8 cellular contexts compared by ENCODE assay signal in the genomic region with DNA sequence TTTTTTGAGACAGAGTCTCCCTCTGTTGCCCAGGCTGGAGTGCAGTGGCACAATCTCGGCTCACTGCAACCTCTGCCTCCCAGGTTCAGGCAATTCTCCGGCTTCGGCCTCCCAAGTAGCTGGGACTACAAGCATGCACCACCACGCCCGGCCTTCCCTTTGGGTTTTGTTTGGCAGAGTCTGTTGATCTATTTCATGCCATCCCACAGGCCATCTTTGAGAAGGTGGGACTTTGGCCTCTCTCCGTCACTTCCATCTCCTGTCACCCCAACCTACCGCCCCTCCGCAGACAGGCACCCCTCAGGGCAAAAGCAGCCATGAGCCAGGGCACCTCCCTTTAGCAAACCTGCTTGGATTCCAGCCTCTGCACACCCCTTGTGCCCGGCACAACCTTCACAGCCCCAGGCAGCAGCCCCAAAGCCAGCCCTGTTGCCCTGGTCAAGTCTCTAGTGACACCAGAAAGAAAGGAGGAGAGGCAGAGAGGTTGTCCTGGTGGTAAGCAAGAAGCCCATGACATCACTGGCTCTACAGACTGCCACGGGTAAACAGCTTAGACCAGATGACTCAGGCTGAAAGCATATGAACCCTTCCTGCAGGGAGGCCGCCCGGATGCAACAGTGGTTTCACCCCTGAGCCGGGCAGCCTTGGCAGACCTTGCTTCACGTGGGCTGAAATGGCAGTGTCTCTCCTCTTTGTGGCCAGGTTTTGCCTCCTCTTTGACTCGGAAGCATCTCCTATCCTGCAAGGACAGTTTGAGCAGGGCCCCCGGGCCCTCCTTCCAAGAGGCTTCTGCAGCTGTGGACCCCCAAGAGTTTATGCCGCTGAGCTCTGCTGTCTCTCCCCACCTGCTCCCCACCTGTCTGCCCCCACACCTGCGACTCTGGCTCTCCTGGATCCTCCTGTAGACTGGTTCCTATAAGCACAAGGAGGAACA. TPM values are rescaled to one million over a fixed set of nuclear protein-coding genes. Genes with fewer than 3 reads are reported as not detected.
DNase-seq lines count a peak whose midpoint lies in the region; ATAC-seq and TF ChIP-seq lines count a peak whose summit lies in the region.

No MANE protein-coding gene starts in this region.

- peaks cover 0 to 11% (median 4%) of the 10 kb centered on the region in 4 donors for H3K4me1 Mint-ChIP-seq in CD4-positive, CD25-positive, alpha-beta regulatory T cell
- peaks cover 28% of the 10 kb centered on the region for H3K4me1 Mint-ChIP-seq in MCF 10A (ENCODE audit: insufficient read depth, unreplicated experiment)

- intact Hi-C loops in MCF 10A (cut with micrococcal nuclease) (no loop called here), left colon (cut with DNase I, micrococcal nuclease) (no loop called here)

- peak; percentile 11 to 74 (median 22) for DNase-seq in CD4-positive, CD25-positive, alpha-beta regulatory T cell
- peak; percentile 22 for DNase-seq in SKM-1 treated with dmso at 0.1 percent for 144 hours (lab: John Stamatoyannopoulos, UW; ENCODE audit: unreplicated experiment)
- DNase-seq in MCF 10A (ENCODE audit: unreplicated experiment), result peak; percentile 95
- peak; percentile 24 to 61 for DNase-seq in left colon
- peak; percentile 29 to 37 for DNase-seq in stimulated activated CD8-positive, alpha-beta memory T cell treated with anti-CD3 and anti-CD28 coated beads, Interleukin-15, amount 100 ng/mL, for 48 hours (ENCODE audit: low read depth in 2 of 2)

- H3K4me3 ChIP-seq in CD4-positive, CD25-positive, alpha-beta regulatory T cell (ENCODE audit: low read depth, low read length), result no peak overlapping the region

- H3K27me3 Mint-ChIP-seq in CD4-positive, CD25-positive, alpha-beta regulatory T cell, result peaks cover 14% of the 10 kb centered on the region
- no peaks in the 10 kb centered on the region for H3K27me3 Mint-ChIP-seq in MCF 10A (ENCODE audit: insufficient read depth, unreplicated experiment)

- H3K4me1 ChIP-seq in CD4-positive, CD25-positive, alpha-beta regulatory T cell (ENCODE audit: control insufficient read depth, insufficient read depth, low read length, poor library complexity, severe bottlenecking), result peaks cover 9% of the 10 kb centered on the region

- peak; percentile 77 to 89 for ATAC-seq in CD4-positive, CD25-positive, alpha-beta regulatory T cell (ENCODE audit: low read depth in 2 of 2)
- ATAC-seq in HG03108 (IDR thresholded peaks at IDR 0.05; ENCODE audit: unreplicated experiment), result peak; percentile 89
- peak; percentile 43 for ATAC-seq in left colon
- no peak for ATAC-seq in GM21526 (IDR thresholded peaks at IDR 0.05; ENCODE audit: low FRiP score, unreplicated experiment)
- no peak for ATAC-seq in HG03378 (IDR thresholded peaks at IDR 0.05; ENCODE audit: unreplicated experiment)

- BruUV-seq in MCF 10A (replicated peaks; lab: Mats Ljungman, UMichigan), result no TSS peak

- peak overlapping the region; percentile 77 to 86 (median 80) for H3K27ac Mint-ChIP-seq in CD4-positive, CD25-positive, alpha-beta regulatory T cell
- H3K27ac Mint-ChIP-seq in MCF 10A (ENCODE audit: low read depth, unreplicated experiment), result peak overlapping the region; percentile 93

- H3K27me3 ChIP-seq in CD4-positive, CD25-positive, alpha-beta regulatory T cell (ENCODE audit: control insufficient read depth, insufficient read depth, low read length), result no peaks in the 10 kb centered on the region

- POLR2A ChIA-PET in MCF 10A (lab: Yijun Ruan, JAX), result interaction anchor here (0.9 to 2.0 kb wide), 9 partner anchors 10 to 198 kb away, joined by 3 to 14 read pairs (median 7); a partner anchor contains a TSS

- peaks cover 0 to 3% (median 0%) of the 10 kb centered on the region in 7 donors for H3K9me3 Mint-ChIP-seq in CD4-positive, CD25-positive, alpha-beta regulatory T cell
- no peaks in the 10 kb centered on the region for H3K9me3 Mint-ChIP-seq in MCF 10A (ENCODE audit: unreplicated experiment)

- TF ChIP-seq CTCF in MCF 10A (IDR thresholded peaks at IDR 0.05; ENCODE audit: unreplicated experiment), result no peak

- no peaks in the 10 kb centered on the region for H3K9me3 ChIP-seq in CD4-positive, CD25-positive, alpha-beta regulatory T cell (ENCODE audit: control insufficient read depth in 2 of 2, low read length in 2 of 2)

- H3K27ac ChIP-seq in CD4-positive, CD25-positive, alpha-beta regulatory T cell (ENCODE audit: insufficient read depth, low read length, poor library complexity, severe bottlenecking), result no peak overlapping the region

- CTCF ChIA-PET in MCF 10A (lab: Yijun Ruan, JAX), result interaction anchor here (0.6 to 1.6 kb wide), 4 partner anchors 38 to 1422 kb away, joined by 3 to 4 read pairs (median 4); no protein-coding TSS in a partner anchor

- no peaks in the 10 kb centered on the region for H3K36me3 Mint-ChIP-seq in CD4-positive, CD25-positive, alpha-beta regulatory T cell
- no peaks in the 10 kb centered on the region for H3K36me3 Mint-ChIP-seq in MCF 10A (ENCODE audit: insufficient read depth, unreplicated experiment)

- no peaks in the 10 kb centered on the region for H3K36me3 ChIP-seq in CD4-positive, CD25-positive, alpha-beta regulatory T cell (ENCODE audit: control insufficient read depth, insufficient read depth, low read length)

- no peak overlapping the region for H3K4me3 Mint-ChIP-seq in CD4-positive, CD25-positive, alpha-beta regulatory T cell
- H3K4me3 Mint-ChIP-seq in MCF 10A (ENCODE audit: unreplicated experiment), result peak overlapping the region; percentile 10

RNA-seq across cellular contexts. Expression of a gene that starts 8.1 kb away (rescaled TPM):
- 6.5 TPM for total RNA-seq in CD4-positive, CD25-positive, alpha-beta regulatory T cell
- polyA plus RNA-seq in CD4-positive, CD25-positive, alpha-beta regulatory T cell, result under 1 TPM in 3 of 4 donors, not detected in 1; 0.29 to 0.46 (median 0.35) TPM
- total RNA-seq in MCF 10A (2022) (24.8 and 35.1 TPM in 2 replicates), left colon (100 to 1,000 TPM in 1 of 2 donors, 10 to 100 TPM in 1; 45.5 to 133 TPM)

RNA-seq across cellular contexts. Expression of a gene that starts 30.3 kb away (rescaled TPM):
- 1.6 TPM for total RNA-seq in CD4-positive, CD25-positive, alpha-beta regulatory T cell
- polyA plus RNA-seq in CD4-positive, CD25-positive, alpha-beta regulatory T cell, result under 1 TPM in 2 of 4 donors, not detected in 2; 0.25 to 0.78 TPM
- total RNA-seq in MCF 10A (2022), result 0.68 and 0.86 TPM in 2 replicates
- total RNA-seq in left colon, result 1 to 10 TPM; 1.1 to 1.3 TPM

RNA-seq across cellular contexts. Expression of a gene that starts 46.4 kb away (rescaled TPM):
- 25.0 TPM for total RNA-seq in CD4-positive, CD25-positive, alpha-beta regulatory T cell
- 10 to 100 TPM; 23.4 to 43.5 (median 28.8) TPM for polyA plus RNA-seq in CD4-positive, CD25-positive, alpha-beta regulatory T cell
- total RNA-seq in MCF 10A (2022) (56.7 and 58.0 TPM in 2 replicates), left colon (100 to 1,000 TPM; 687 to 857 TPM)

Comparison
In these comparisons a context has a peak if more than half of its experiments do, and no peak if none do; other contexts are left out.
1. ATAC-seq: peak in CD4-positive, CD25-positive, alpha-beta regulatory T cell (2 of 2), HG03108 (single experiment) and left colon (single experiment); none in GM21526 (single experiment) and HG03378 (single experiment).
2. DNase-seq: peak in every context shown above with its lines; median percentile 95 in MCF 10A; 42 in left colon; 33 in stimulated activated CD8-positive, alpha-beta memory T cell treated with anti-CD3 and anti-CD28 coated beads, Interleukin-15, amount 100 ng/mL, for 48 hours; 22 in CD4-positive, CD25-positive, alpha-beta regulatory T cell; 22 in SKM-1 treated with dmso at 0.1 percent for 144 hours.
3. RNA of a gene that starts 46.4 kb away (total RNA-seq): 687 to 857 TPM in left colon; 56.7 to 58.0 TPM in MCF 10A and 25.0 TPM in CD4-positive, CD25-positive, alpha-beta regulatory T cell (single experiment); every median in the first group is over 10 times any median in the second.